ENCODE assay signal across 1 cellular context in genomic region chr5:160418561-160419457, GRCh38.
TF ChIP-seq lines count a peak whose summit lies in the region.

Gene SLU7, minus strand, starts transcription at chr5:160419081. Its CDS starts 3,787 bp downstream, at chr5:160415294.

TF ChIP-seq in HepG2, 621 proteins besides CTCF, POLR2A, EP300 and RAD21 (continued from another document and continues in another):
- TF ChIP-seq ZNF18 (CRISPR knock-in tag; IDR thresholded peaks at IDR 0.05; ENCODE audit: insufficient replicate concordance): peak; percentile 53
- 0 out of 2 replicates have a peak, but pooled peaks have one; percentile 19 for TF ChIP-seq ARID5B (CRISPR knock-in tag; IDR thresholded peaks at IDR 0.05)
- no peak for TF ChIP-seq ZBTB3 (CRISPR knock-in tag; IDR thresholded peaks at IDR 0.05; ENCODE audit: borderline replicate concordance, low read depth)
- TF ChIP-seq THAP8 (CRISPR knock-in tag; IDR thresholded peaks at IDR 0.05; ENCODE audit: borderline replicate concordance): no peak
- TF ChIP-seq SP140L (CRISPR knock-in tag; IDR thresholded peaks at IDR 0.05; ENCODE audit: borderline replicate concordance): no peak
- TF ChIP-seq JUND (CRISPR knock-in tag; IDR thresholded peaks at IDR 0.05): no peak
- peak; percentile 76 for TF ChIP-seq ZNF143 (CRISPR knock-in tag; IDR thresholded peaks at IDR 0.05)
- TF ChIP-seq RFXAP (CRISPR knock-in tag; IDR thresholded peaks at IDR 0.05; ENCODE audit: borderline replicate concordance): no peak
- TF ChIP-seq MIER3 (CRISPR knock-in tag; IDR thresholded peaks at IDR 0.05; ENCODE audit: borderline replicate concordance): no peak; the same call in 1 of the 2 replicates
- no peak for TF ChIP-seq NR3C1 (CRISPR knock-in tag; IDR thresholded peaks at IDR 0.05)
- no peak for TF ChIP-seq MED1 (CRISPR knock-in tag; IDR thresholded peaks at IDR 0.05)
- TF ChIP-seq MTA1 (CRISPR knock-in tag; IDR thresholded peaks at IDR 0.05; ENCODE audit: borderline replicate concordance): no peak
- no peak for TF ChIP-seq ZNF251 (CRISPR knock-in tag; IDR thresholded peaks at IDR 0.05)
- TF ChIP-seq ARID2 (CRISPR knock-in tag; IDR thresholded peaks at IDR 0.05; ENCODE audit: borderline replicate concordance): no peak
- peak; percentile 48 for TF ChIP-seq RBFOX2 (IDR thresholded peaks at IDR 0.05; ENCODE audit: low read depth, low read length)
- TF ChIP-seq CEBPG (CRISPR knock-in tag; IDR thresholded peaks at IDR 0.05): no peak
- no peak for TF ChIP-seq EZH2 (conservative IDR thresholded peaks at IDR 0.05; ENCODE audit: low read depth, low read length)
- TF ChIP-seq ZGPAT (CRISPR knock-in tag; IDR thresholded peaks at IDR 0.05): no peak; the same call in 1 of the 2 replicates
- TF ChIP-seq GABPA (IDR thresholded peaks at IDR 0.05; ENCODE audit: low read depth, low read length): peak; percentile 80
- peak; percentile 96 for TF ChIP-seq GABPA (CRISPR knock-in tag; IDR thresholded peaks at IDR 0.05; ENCODE audit: low read depth)
- TF ChIP-seq AHR (CRISPR knock-in tag; IDR thresholded peaks at IDR 0.05): no peak
- TF ChIP-seq CBX2 (IDR thresholded peaks at IDR 0.05; ENCODE audit: low read depth, low read length): no peak
- no peak for TF ChIP-seq CBX2 (CRISPR knock-in tag; IDR thresholded peaks at IDR 0.05; ENCODE audit: low read depth)
- 0 out of 2 replicates have a peak, but pooled peaks have one; percentile 27 for TF ChIP-seq CHCHD3 (CRISPR knock-in tag; IDR thresholded peaks at IDR 0.05)
- no peak for TF ChIP-seq NFE2L2 (IDR thresholded peaks at IDR 0.05; ENCODE audit: low read length)
- TF ChIP-seq FOXP4 (CRISPR knock-in tag; IDR thresholded peaks at IDR 0.05): no peak
- TF ChIP-seq ZNF781 (CRISPR knock-in tag; IDR thresholded peaks at IDR 0.05; ENCODE audit: borderline replicate concordance, not compliant biosample characterization): no peak
- TF ChIP-seq ZNF766 (CRISPR knock-in tag; IDR thresholded peaks at IDR 0.05; ENCODE audit: borderline replicate concordance): no peak
- TF ChIP-seq BRCA1 (CRISPR knock-in tag; IDR thresholded peaks at IDR 0.05): no peak
- TF ChIP-seq HHEX (CRISPR knock-in tag; IDR thresholded peaks at IDR 0.05): no peak
- TF ChIP-seq DNMT1 (CRISPR knock-in tag; IDR thresholded peaks at IDR 0.05): no peak
- no peak for TF ChIP-seq ZMAT5 (CRISPR knock-in tag; IDR thresholded peaks at IDR 0.05; ENCODE audit: borderline replicate concordance, low read depth)
- TF ChIP-seq PRMT3 (CRISPR knock-in tag; IDR thresholded peaks at IDR 0.05; ENCODE audit: borderline replicate concordance, low read depth): no peak
- peak; percentile 85 for TF ChIP-seq HNRNPLL (IDR thresholded peaks at IDR 0.05; ENCODE audit: low read depth, low read length, poor library complexity, severe bottlenecking)
- TF ChIP-seq POLR2AphosphoS5 (IDR thresholded peaks at IDR 0.05; ENCODE audit: low read depth, low read length): peak; percentile 86
- no peak for TF ChIP-seq CC2D1A (CRISPR knock-in tag; IDR thresholded peaks at IDR 0.05)
- TF ChIP-seq XBP1 (CRISPR knock-in tag; IDR thresholded peaks at IDR 0.05): no peak
- TF ChIP-seq HDAC6 (IDR thresholded peaks at IDR 0.05; ENCODE audit: low read depth, low read length): no peak
- TF ChIP-seq PRDM10 (CRISPR knock-in tag; IDR thresholded peaks at IDR 0.05; ENCODE audit: low read depth): no peak
- TF ChIP-seq ZNF296 (CRISPR knock-in tag; conservative IDR thresholded peaks at IDR 0.05): no peak
- TF ChIP-seq AFF4 (CRISPR knock-in tag; IDR thresholded peaks at IDR 0.05): no peak
- no peak for TF ChIP-seq ZFP1 (CRISPR knock-in tag; IDR thresholded peaks at IDR 0.05)
- TF ChIP-seq ZBTB2 (CRISPR knock-in tag; IDR thresholded peaks at IDR 0.05; ENCODE audit: low read depth): no peak
- TF ChIP-seq SMAD9 (CRISPR knock-in tag; IDR thresholded peaks at IDR 0.05): no peak
